24 cellular contexts compared by ENCODE assay signal in genomic region chr19:43612374-43612773, GRCh38. TPM values are rescaled to one million over a fixed set of nuclear protein-coding genes. Genes with fewer than 3 reads are reported as not detected.
"Had no signal": no experiment of that assay in that cellular context is flagged by ENCODE, and none has a peak within 500 bp of the region (broad histone marks: within the 10 kb centered on the region; RNA-seq: fewer than 3 reads in every experiment).

No MANE protein-coding gene starts in this region.

- H3K4me1 ChIP-seq: ascending aorta, heart right ventricle, uterus had no signal

- H3K4me3 Mint-ChIP-seq: activated B cell treated with CpG ODN at 0.5 μM for 24 hours; activated CD4-positive, alpha-beta T cell treated with anti-CD3 and anti-CD28 coated beads for 36 hours; activated T-cell treated with anti-CD3 and anti-CD28 coated beads, Interleukin-2, amount 50 U/mL, for 72 hours had no signal

- H3K4me1 Mint-ChIP-seq: activated CD4-positive, alpha-beta T cell treated with anti-CD3 and anti-CD28 coated beads for 36 hours had no signal

- H3K27ac ChIP-seq: adrenal gland, ascending aorta, heart right ventricle, testis, uterus had no signal

- H3K27me3 ChIP-seq: adrenal gland, ascending aorta, heart right ventricle, testis, uterus had no signal

- DNase-seq: activated B cell treated with CpG ODN at 0.5 μM for 24 hours; activated CD4-positive, alpha-beta T cell treated with anti-CD3 and anti-CD28 coated beads for 36 hours; activated CD4-positive, alpha-beta T cell treated with anti-CD3 and anti-CD28 coated beads, Interleukin-2, amount 50 U/mL, for 4 hours; activated gamma-delta T cell; activated naive CD4-positive, alpha-beta T cell treated with anti-CD3 and anti-CD28 coated beads, Interleukin-2, amount 50 U/mL, for 16 hours; activated T-cell treated with anti-CD3 and anti-CD28 coated beads, Interleukin-2, amount 50 U/mL, for 72 hours; adrenal gland; cerebellar nuclear complex; cortex of kidney; erythroblast; foreskin fibroblast; heart right ventricle; islet precursor cell; left cardiac atrium; mesenchymal stem cell; mucosa of descending colon; stimulated activated CD4-positive, alpha-beta T cell treated with anti-CD3 and anti-CD28 coated beads, Interleukin-2, amount 100 ng/mL, for 48 hours; stimulated activated CD8-positive, alpha-beta memory T cell treated with anti-CD3 and anti-CD28 coated beads, Interleukin-4, amount 100 ng/mL, for 48 hours; stimulated activated naive CD4-positive, alpha-beta T cell; T1000; testis; trophoblast cell; uterus had no signal

- H3K27me3 Mint-ChIP-seq: activated B cell treated with CpG ODN at 0.5 μM for 24 hours; activated CD4-positive, alpha-beta T cell treated with anti-CD3 and anti-CD28 coated beads for 36 hours had no signal

- ATAC-seq: activated CD4-positive, alpha-beta T cell treated with anti-CD3 and anti-CD28 coated beads for 36 hours; activated T-cell treated with anti-CD3 and anti-CD28 coated beads, Interleukin-2, amount 50 U/mL, for 72 hours; mucosa of descending colon had no signal

- H3K4me3 ChIP-seq: adrenal gland, ascending aorta, heart right ventricle, mucosa of descending colon, testis, uterus had no signal

- H3K9me3 ChIP-seq: adrenal gland, ascending aorta, heart right ventricle, mucosa of descending colon, testis, uterus had no signal

- H3K27ac Mint-ChIP-seq: activated B cell treated with CpG ODN at 0.5 μM for 24 hours; activated CD4-positive, alpha-beta T cell treated with anti-CD3 and anti-CD28 coated beads for 36 hours; activated T-cell treated with anti-CD3 and anti-CD28 coated beads, Interleukin-2, amount 50 U/mL, for 72 hours had no signal

- H3K9me3 Mint-ChIP-seq: activated B cell treated with CpG ODN at 0.5 μM for 24 hours; activated T-cell treated with anti-CD3 and anti-CD28 coated beads, Interleukin-2, amount 50 U/mL, for 72 hours had no signal

- H3K36me3 ChIP-seq: uterus had no signal

RNA-seq across cellular contexts. Expression of gene CADM4, which starts 27.3 kb away (rescaled TPM):
- total RNA-seq: activated B cell treated with CpG ODN at 0.5 μM for 24 hours had no signal
